In genomic region chr3:38519651-38520050, GRCh38 we compare ENCODE assay signal across 12 cellular contexts. TPM values are rescaled to one million over a fixed set of nuclear protein-coding genes. Genes with fewer than 3 reads are reported as not detected.
DNase-seq lines count a peak whose midpoint lies in the region; ATAC-seq, FAIRE-seq and TF ChIP-seq lines count a peak whose summit lies in the region.
"Had no signal": no experiment of that assay in that cellular context is flagged by ENCODE, and none has a peak within 500 bp of the region (broad histone marks: within the 10 kb centered on the region; RNA-seq: fewer than 3 reads in every experiment).

No MANE protein-coding gene starts in this region.

- H3K23ac ChIP-seq in H1 (ENCODE audit: insufficient read length) = no peak overlapping the region

- CTCF ChIA-PET in activated naive CD4-positive, alpha-beta T cell treated with anti-CD3 and anti-CD28 coated beads for 36 hours (lab: Charles Lee) = interaction anchor here (1.6 to 9.2 kb wide), 4 partner anchors 10 to 134 kb away, joined by 4 to 150 read pairs (median 31); partner anchors contain the start of gene EXOG
- CTCF ChIA-PET in H1 (lab: Charles Lee; ENCODE audit: partially characterized antibody) = interaction anchor here (0.6 to 12.5 kb wide), 16 partner anchors 9 to 324 kb away, joined by 3 to 318 read pairs (median 12); partner anchors contain the start of genes ACVR2B, EXOG and SCN5A

- H4K8ac ChIP-seq in H1 (ENCODE audit: extremely low read depth, insufficient read depth, low read length) = no peak overlapping the region

- H3K4me3 Mint-ChIP-seq in activated naive CD4-positive, alpha-beta T cell treated with anti-CD3 and anti-CD28 coated beads for 36 hours = no peak overlapping the region
- H3K4me3 Mint-ChIP-seq in T-helper 17 cell = peak overlapping the region; percentile 79
- H3K4me3 Mint-ChIP-seq in stimulated activated effector memory CD8-positive, alpha-beta T cell treated with anti-CD3 and anti-CD28 coated beads, Interleukin-12 subunit alpha, Interleukin-12 subunit beta, amount 100 ng/mL, for 72 hours = peak overlapping the region; percentile 5

- no peak overlapping the region for H2BK12ac ChIP-seq in H1 (ENCODE audit: low read depth, low read length)

- H2AFZ ChIP-seq in H1 (ENCODE audit: low read length) = no peak overlapping the region

- intact Hi-C loops in activated naive CD4-positive, alpha-beta T cell treated with anti-CD3 and anti-CD28 coated beads for 36 hours (cut with micrococcal nuclease) = loop anchor here (2.0 to 5.0 kb wide), 2 partner anchors 323 to 511 kb away; no protein-coding TSS in a partner anchor

- H4K91ac ChIP-seq in H1 (replicated peaks; ENCODE audit: insufficient read length, low read length) = no peak overlapping the region

- H3K4me3 ChIP-seq in H1 (ENCODE audit: extremely low read depth in 1 of 4, insufficient read depth in 2 of 4, low read depth in 3 of 4, low read length in 4 of 4) = no peak overlapping the region

- H3K4me1 ChIP-seq in H1 (replicated peaks in 1 of 4; ENCODE audit: control insufficient read depth in 3 of 4, insufficient read depth in 4 of 4, low read length in 3 of 4) = peaks cover 0 to 19% (median 3%) of the 10 kb centered on the region in 4 experiments; a peak in 4 of 7 replicates
- H3K4me1 ChIP-seq in foreskin keratinocyte = peaks cover 3% of the 10 kb centered on the region

- H3K9me3 Mint-ChIP-seq in activated naive CD4-positive, alpha-beta T cell treated with anti-CD3 and anti-CD28 coated beads for 36 hours = no peaks in the 10 kb centered on the region
- no peaks in the 10 kb centered on the region for H3K9me3 Mint-ChIP-seq in stimulated activated effector memory CD8-positive, alpha-beta T cell treated with anti-CD3 and anti-CD28 coated beads, Interleukin-12 subunit alpha, Interleukin-12 subunit beta, amount 100 ng/mL, for 72 hours

- H3K14ac ChIP-seq in H1 (ENCODE audit: insufficient read length) = no peak overlapping the region

- H3K27ac ChIP-seq in H1 (ENCODE audit: low read depth, low read length) (no peak overlapping the region), foreskin keratinocyte (no peak overlapping the region)

- WGBS in H1 (ENCODE audit: extremely low coverage in 1 of 2, insufficient coverage in 1 of 2, insufficient read length in 1 of 2, insufficient replicate concordance in 2 of 2, low coverage in 1 of 2, low lambda C conversion rate in 2 of 2, missing lambda C conversion rate in 1 of 2), 2 experiments = 14% methylated on average over 5 of the region's 5 CpGs; no CpG with 5 or more reads in 1 of the 2 experiments

- H4K20me1 ChIP-seq in H1 (replicated peaks in 1 of 2; ENCODE audit: control insufficient read depth in 1 of 2, insufficient read depth in 2 of 2, low read length in 2 of 2) = no peaks in the 10 kb centered on the region

- H3K27me3 ChIP-seq in H1 (replicated peaks in 1 of 4; ENCODE audit: control insufficient read depth in 3 of 4, extremely low read depth in 1 of 4, insufficient read depth in 3 of 4, low read length in 3 of 4) = no peaks in the 10 kb centered on the region
- H3K27me3 ChIP-seq in foreskin keratinocyte = no peaks in the 10 kb centered on the region

- no peak overlapping the region for H3K4ac ChIP-seq in H1 (replicated peaks; ENCODE audit: insufficient read length, low read depth, low read length)

- ATAC-seq in T-helper 17 cell = peak; percentile 79
- peak; percentile 65 for ATAC-seq in stimulated activated effector memory CD8-positive, alpha-beta T cell treated with anti-CD3 and anti-CD28 coated beads, Interleukin-12 subunit alpha, Interleukin-12 subunit beta, amount 100 ng/mL, for 72 hours
- no peak for ATAC-seq in HG03521 (IDR thresholded peaks at IDR 0.05; ENCODE audit: unreplicated experiment)
- no peak for ATAC-seq in foreskin keratinocyte
- ATAC-seq: esophagus mucosa had no signal

- no peak overlapping the region for H3K9ac ChIP-seq in H1 (replicated peaks in 1 of 4; ENCODE audit: extremely low read depth in 1 of 4, low read depth in 3 of 4, low read length in 3 of 4)

- peaks cover 2 to 8% (median 5%) of the 10 kb centered on the region in 4 experiments for H3K36me3 ChIP-seq in H1 (ENCODE audit: control insufficient read depth in 2 of 4, insufficient read depth in 4 of 4, low read length in 3 of 4)

- no peak for TF ChIP-seq EP300 in H1 (IDR thresholded peaks at IDR 0.05; ENCODE audit: borderline replicate concordance in 1 of 2, low read depth in 2 of 2, low read length in 2 of 2)

- peak; percentile 14 for DNase-seq in activated naive CD4-positive, alpha-beta T cell treated with anti-CD3 and anti-CD28 coated beads for 36 hours
- no peak for DNase-seq in activated naive CD4-positive, alpha-beta T cell treated with Interleukin-2 at 50 U/mL for 16 hours
- DNase-seq in T-helper 17 cell = no peak
- DNase-seq in H1 (ENCODE audit: low read depth in 1 of 2, low spot score in 2 of 2) = no peak
- no peak for DNase-seq in stimulated activated effector memory CD8-positive, alpha-beta T cell treated with anti-CD3 and anti-CD28 coated beads, Interleukin-12 subunit alpha, Interleukin-12 subunit beta, amount 100 ng/mL, for 72 hours (ENCODE audit: low spot score in 2 of 2)
- no peak for DNase-seq in GOT3 (lab: John Stamatoyannopoulos, UW)
- DNase-seq in foreskin keratinocyte = no peak
- DNase-seq: caudate nucleus, NCI-H2171 had no signal

- no peak overlapping the region for H3K18ac ChIP-seq in H1 (ENCODE audit: extremely low read depth, low read length)

- no peak overlapping the region for H2BK15ac ChIP-seq in H1 (ENCODE audit: low read length)

- H2BK20ac ChIP-seq in H1 (ENCODE audit: low read length) = no peak overlapping the region

- no peaks in the 10 kb centered on the region for H3K27me3 Mint-ChIP-seq in activated naive CD4-positive, alpha-beta T cell treated with anti-CD3 and anti-CD28 coated beads for 36 hours (ENCODE audit: low read depth)
- H3K27me3 Mint-ChIP-seq in T-helper 17 cell = no peaks in the 10 kb centered on the region

- no peak overlapping the region for H2BK5ac ChIP-seq in H1 (ENCODE audit: low read depth, low read length)

- TF ChIP-seq POLR2A in H1 (IDR thresholded peaks at IDR 0.05; ENCODE audit: control extremely low read depth in 1 of 2, low read depth in 2 of 2, low read length in 2 of 2) = no peak

- no peak for TF ChIP-seq CTCF in H1 (IDR thresholded peaks at IDR 0.05; ENCODE audit: control extremely low read depth in 1 of 3, insufficient read depth in 1 of 3, low read depth in 1 of 3, low read length in 3 of 3)
- TF ChIP-seq CTCF in foreskin keratinocyte (conservative IDR thresholded peaks at IDR 0.05) = no peak

- no peak overlapping the region for H4K5ac ChIP-seq in H1 (ENCODE audit: insufficient read length, low read depth, low read length)

- no peak overlapping the region for H2AK5ac ChIP-seq in H1 (ENCODE audit: low read depth, low read length)

- POLR2A ChIA-PET in H1 (lab: Charles Lee; ENCODE audit: partially characterized antibody) = interaction anchor here (1.1 to 2.0 kb wide), 2 partner anchors 14 to 23 kb away, joined by 3 to 8 read pairs; partner anchors contain the start of gene EXOG

- peaks cover 26% of the 10 kb centered on the region for H3K4me1 Mint-ChIP-seq in activated naive CD4-positive, alpha-beta T cell treated with anti-CD3 and anti-CD28 coated beads for 36 hours (ENCODE audit: low read depth)
- H3K4me1 Mint-ChIP-seq in T-helper 17 cell = peaks cover 25% of the 10 kb centered on the region
- H3K4me1 Mint-ChIP-seq in stimulated activated effector memory CD8-positive, alpha-beta T cell treated with anti-CD3 and anti-CD28 coated beads, Interleukin-12 subunit alpha, Interleukin-12 subunit beta, amount 100 ng/mL, for 72 hours = peaks cover 26% of the 10 kb centered on the region

- FAIRE-seq in H1 (lab: Jason Lieb, UNC) = peak; percentile 19
- FAIRE-seq: urothelium cell line had no signal

- H3K79me2 ChIP-seq in H1 (ENCODE audit: control insufficient read depth in 1 of 2, insufficient read depth in 2 of 2, low read length in 2 of 2) = no peaks in the 10 kb centered on the region

- 0 out of 4 replicates have a peak overlapping the region, but pooled peaks have one; percentile 3 to 36 for H3K4me2 ChIP-seq in H1 (ENCODE audit: insufficient read depth in 1 of 2, low read depth in 2 of 2, low read length in 2 of 2)

- no peaks in the 10 kb centered on the region for H3K9me3 ChIP-seq in T-helper 17 cell (ENCODE audit: control insufficient read depth, low read length, poor library complexity, severe bottlenecking)
- no peaks in the 10 kb centered on the region for H3K9me3 ChIP-seq in H1 (ENCODE audit: insufficient read depth in 2 of 2, low read depth in 1 of 2, low read length in 1 of 2)

- H3K56ac ChIP-seq in H1 (replicated peaks; ENCODE audit: insufficient read length, low read depth, low read length) = no peak overlapping the region

- H3K36me3 Mint-ChIP-seq in activated naive CD4-positive, alpha-beta T cell treated with anti-CD3 and anti-CD28 coated beads for 36 hours (ENCODE audit: low read depth) = peaks cover 20% of the 10 kb centered on the region
- no peaks in the 10 kb centered on the region for H3K36me3 Mint-ChIP-seq in T-helper 17 cell (ENCODE audit: low read depth)
- peaks cover 38% of the 10 kb centered on the region for H3K36me3 Mint-ChIP-seq in stimulated activated effector memory CD8-positive, alpha-beta T cell treated with anti-CD3 and anti-CD28 coated beads, Interleukin-12 subunit alpha, Interleukin-12 subunit beta, amount 100 ng/mL, for 72 hours

- H3K27ac Mint-ChIP-seq in activated naive CD4-positive, alpha-beta T cell treated with anti-CD3 and anti-CD28 coated beads for 36 hours = peak overlapping the region; percentile 43
- peak overlapping the region; percentile 91 for H3K27ac Mint-ChIP-seq in T-helper 17 cell
- H3K27ac Mint-ChIP-seq in stimulated activated effector memory CD8-positive, alpha-beta T cell treated with anti-CD3 and anti-CD28 coated beads, Interleukin-12 subunit alpha, Interleukin-12 subunit beta, amount 100 ng/mL, for 72 hours = peak overlapping the region; percentile 89

- H3K79me1 ChIP-seq in H1 (ENCODE audit: low read depth, low read length) = no peaks in the 10 kb centered on the region; the same call in 1 of the 2 replicates

- TF ChIP-seq RAD21 in H1 (IDR thresholded peaks at IDR 0.05 in 1 of 2, conservative IDR thresholded peaks at IDR 0.05 in 1 of 2; ENCODE audit: low read depth in 2 of 2, low read length in 2 of 2) = no peak

- H3K23me2 ChIP-seq in H1 (ENCODE audit: low read depth, low read length) = no peaks in the 10 kb centered on the region

- no peak overlapping the region for H2BK120ac ChIP-seq in H1 (replicated peaks; ENCODE audit: low read depth, low read length)

RNA-seq across cellular contexts. Expression of gene EXOG, which starts 23.5 kb away (rescaled TPM):
- total RNA-seq in activated naive CD4-positive, alpha-beta T cell treated with anti-CD3 and anti-CD28 coated beads for 36 hours = 10 to 100 TPM; 15.9 to 17.3 TPM
- total RNA-seq in T-helper 17 cell (10 to 100 TPM; 20.9 to 21.3 TPM), foreskin keratinocyte (9.2 and 9.3 TPM in 2 replicates)
- 12.2 and 12.9 TPM in 2 replicates for total RNA-seq in H1 (2021; fragmentation: NEBNext Ultra II Directional; extraction: Animal tissue kit (Norgen Biotek cat#: 25700))
- polyA plus RNA-seq in H1 (2011; rRNA removed) (5.1 and 7.2 TPM in 2 replicates), foreskin keratinocyte (5.5 and 5.8 TPM in 2 replicates)
- polyA plus RNA-seq in H1 (2011; cell fraction: cytosol; rRNA removed) = 7.2 TPM
- 7.4 TPM for polyA plus RNA-seq in H1 (2011; cell fraction: nucleus; rRNA removed)
- 6.0 to 13.9 TPM (median 8.5 TPM) in 4 replicates for polyA plus RNA-seq in H1 (2012, experiment 1 of 2)
- polyA plus RNA-seq in H1 (2012, experiment 2 of 2) = 2.2 TPM
- polyA plus RNA-seq in H1 (2013, experiment 1 of 2) = 9.0 TPM
- polyA plus RNA-seq in H1 (2013, experiment 2 of 2) = 7.3 TPM
- polyA minus RNA-seq in H1 (2011; rRNA and poly(A)+ RNA removed) = 6.4 and 9.0 TPM in 2 replicates
- polyA minus RNA-seq in H1 (2011; cell fraction: cytosol; rRNA and poly(A)+ RNA removed) = 10.0 TPM
- 10.2 TPM for polyA minus RNA-seq in H1 (2011; cell fraction: nucleus; rRNA and poly(A)+ RNA removed)

Comparison
In these comparisons a context has a peak if more than half of its experiments do, and no peak if none do; other contexts are left out.
1. ATAC-seq: peak in T-helper 17 cell (single experiment) and stimulated activated effector memory CD8-positive, alpha-beta T cell treated with anti-CD3 and anti-CD28 coated beads, Interleukin-12 subunit alpha, Interleukin-12 subunit beta, amount 100 ng/mL, for 72 hours (single experiment); none in HG03521 (single experiment) and foreskin keratinocyte (single experiment).
2. Peak in every context shown above with its lines, with median percentiles within 50 percentile points of each other: H3K27ac Mint-ChIP-seq.